Comparison of ENCODE assay signal across 15 cellular contexts in genomic region chr12:91948504-91948903, GRCh38.
DNase-seq lines count a peak whose midpoint lies in the region; ATAC-seq, FAIRE-seq and TF ChIP-seq lines count a peak whose summit lies in the region.
"Had no signal": no experiment of that assay in that cellular context is flagged by ENCODE, and none has a peak within 500 bp of the region (broad histone marks: within the 10 kb centered on the region; RNA-seq: fewer than 3 reads in every experiment).

No MANE protein-coding gene starts in this region.

- H3K4me1 ChIP-seq in endothelial cell of umbilical vein (ENCODE audit: control insufficient read depth, extremely low read depth, insufficient read depth, low read length) (peaks cover 4% of the 10 kb centered on the region), neural progenitor cell (no peaks in the 10 kb centered on the region)

- H3K9ac ChIP-seq in endothelial cell of umbilical vein (replicated peaks; ENCODE audit: extremely low read depth, insufficient read depth, low read length) (no peak overlapping the region), neural progenitor cell (no peak overlapping the region)

- no peak overlapping the region for H3K4me3 Mint-ChIP-seq in activated CD4-positive, alpha-beta T cell treated with anti-CD3 and anti-CD28 coated beads, Interleukin-2, amount 10 ng/mL, durations not matched to agents 24 days and 14 days
- H3K4me3 Mint-ChIP-seq in T-helper 17 cell (no peak overlapping the region), neural progenitor cell (no peak overlapping the region)
- no peak overlapping the region for H3K4me3 Mint-ChIP-seq in activated T-cell treated with anti-CD3 and anti-CD28 coated beads, Interleukin-2, amount 50 U/mL, for 4 hours

- peaks cover 3% of the 10 kb centered on the region for H3K9me3 Mint-ChIP-seq in activated CD4-positive, alpha-beta T cell treated with anti-CD3 and anti-CD28 coated beads, Interleukin-2, amount 10 ng/mL, durations not matched to agents 24 days and 14 days
- peaks cover 5% of the 10 kb centered on the region for H3K9me3 Mint-ChIP-seq in activated T-cell treated with anti-CD3 and anti-CD28 coated beads, Interleukin-2, amount 50 U/mL, for 4 hours
- H3K9me3 Mint-ChIP-seq in neural progenitor cell, result no peaks in the 10 kb centered on the region

- H3K27me3 ChIP-seq in endothelial cell of umbilical vein (ENCODE audit: control insufficient read depth in 2 of 2, insufficient read depth in 2 of 2, low read length in 2 of 2) (no peaks in the 10 kb centered on the region), neural progenitor cell (no peaks in the 10 kb centered on the region)

- peaks cover 3% of the 10 kb centered on the region for H3K4me1 Mint-ChIP-seq in activated CD4-positive, alpha-beta T cell treated with anti-CD3 and anti-CD28 coated beads, Interleukin-2, amount 10 ng/mL, durations not matched to agents 24 days and 14 days
- H3K4me1 Mint-ChIP-seq in T-helper 17 cell (peaks cover 5% of the 10 kb centered on the region), neural progenitor cell (no peaks in the 10 kb centered on the region)
- H3K4me1 Mint-ChIP-seq in activated T-cell treated with anti-CD3 and anti-CD28 coated beads, Interleukin-2, amount 50 U/mL, for 4 hours (ENCODE audit: low read depth), result peaks cover 24% of the 10 kb centered on the region

- H3K27ac ChIP-seq in endothelial cell of umbilical vein (ENCODE audit: insufficient read depth, low read depth, low read length), result no peak overlapping the region
- no peak overlapping the region for H3K27ac ChIP-seq in neural progenitor cell

- no peak overlapping the region for H3K4me2 ChIP-seq in endothelial cell of umbilical vein (ENCODE audit: insufficient read depth, low read length)
- no peak overlapping the region for H3K4me2 ChIP-seq in neural progenitor cell

- H3K27me3 Mint-ChIP-seq in activated CD4-positive, alpha-beta T cell treated with anti-CD3 and anti-CD28 coated beads, Interleukin-2, amount 10 ng/mL, durations not matched to agents 24 days and 14 days, result no peaks in the 10 kb centered on the region
- no peaks in the 10 kb centered on the region for H3K27me3 Mint-ChIP-seq in T-helper 17 cell
- no peaks in the 10 kb centered on the region for H3K27me3 Mint-ChIP-seq in activated T-cell treated with anti-CD3 and anti-CD28 coated beads, Interleukin-2, amount 50 U/mL, for 4 hours (ENCODE audit: low read depth)
- peaks cover 2% of the 10 kb centered on the region for H3K27me3 Mint-ChIP-seq in neural progenitor cell (ENCODE audit: insufficient read depth, low read depth)

- no peaks in the 10 kb centered on the region for H3K36me3 ChIP-seq in endothelial cell of umbilical vein (ENCODE audit: control insufficient read depth in 2 of 2, extremely low read depth in 1 of 2, insufficient read depth in 2 of 2, low read length in 2 of 2)
- H3K36me3 ChIP-seq in neural progenitor cell, result no peaks in the 10 kb centered on the region

- BruUV-seq in endothelial cell of umbilical vein (replicated peaks; lab: Mats Ljungman, UMichigan), result no TSS peak

- intact Hi-C loops in activated CD4-positive, alpha-beta T cell treated with anti-CD3 and anti-CD28 coated beads, Interleukin-2, amount 10 ng/mL, durations not matched to agents 24 days and 14 days (cut with micrococcal nuclease), result no loop called here
- intact Hi-C loops in endothelial cell of umbilical vein (cut with micrococcal nuclease), result no loop called here

- no peaks in the 10 kb centered on the region for H4K20me1 ChIP-seq in endothelial cell of umbilical vein (replicated peaks; ENCODE audit: control insufficient read depth, extremely low read depth, insufficient read depth, low read length)
- no peaks in the 10 kb centered on the region for H4K20me1 ChIP-seq in neural progenitor cell (ENCODE audit: low read depth)

- CTCF ChIA-PET in endothelial cell of umbilical vein (lab: Charles Lee), result interaction anchor here (1.0 kb wide), 1 partner anchor 137 kb away, joined by 3 read pairs; no protein-coding TSS in a partner anchor

- TF ChIP-seq CTCF in endothelial cell of umbilical vein (IDR thresholded peaks at IDR 0.05; ENCODE audit: extremely low read depth in 1 of 2, insufficient read depth in 1 of 2, low read depth in 1 of 2, low read length in 2 of 2) (no peak), neural progenitor cell (IDR thresholded peaks at IDR 0.05) (no peak)

- H3K4me3 ChIP-seq in endothelial cell of umbilical vein (replicated peaks in 1 of 3; ENCODE audit: insufficient read depth in 1 of 3, low read depth in 1 of 3, low read length in 3 of 3) (no peak overlapping the region), neural progenitor cell (no peak overlapping the region)

- H3K27ac Mint-ChIP-seq in activated CD4-positive, alpha-beta T cell treated with anti-CD3 and anti-CD28 coated beads, Interleukin-2, amount 10 ng/mL, durations not matched to agents 24 days and 14 days, result no peak overlapping the region
- peak overlapping the region; percentile 59 for H3K27ac Mint-ChIP-seq in T-helper 17 cell
- H3K27ac Mint-ChIP-seq in neural progenitor cell, result no peak overlapping the region

- peaks cover 1% of the 10 kb centered on the region for H3K36me3 Mint-ChIP-seq in activated CD4-positive, alpha-beta T cell treated with anti-CD3 and anti-CD28 coated beads, Interleukin-2, amount 10 ng/mL, durations not matched to agents 24 days and 14 days (ENCODE audit: low read depth)
- no peaks in the 10 kb centered on the region for H3K36me3 Mint-ChIP-seq in T-helper 17 cell (ENCODE audit: low read depth)
- H3K36me3 Mint-ChIP-seq in activated T-cell treated with anti-CD3 and anti-CD28 coated beads, Interleukin-2, amount 50 U/mL, for 4 hours (ENCODE audit: insufficient read depth), result peaks cover 2% of the 10 kb centered on the region
- H3K36me3 Mint-ChIP-seq in neural progenitor cell, result no peaks in the 10 kb centered on the region

- TF ChIP-seq POLR2A in endothelial cell of umbilical vein (IDR thresholded peaks at IDR 0.05; ENCODE audit: low read depth, low read length), result no peak

- POLR2A ChIA-PET in endothelial cell of umbilical vein (lab: Charles Lee), result no interaction called here

- H3K79me2 ChIP-seq in endothelial cell of umbilical vein (ENCODE audit: control insufficient read depth, insufficient read depth, low read length) (no peaks in the 10 kb centered on the region), neural progenitor cell (ENCODE audit: low read depth) (no peaks in the 10 kb centered on the region)

- peak; percentile 48 for FAIRE-seq in endothelial cell of umbilical vein (lab: Jason Lieb, UNC)
- FAIRE-seq: A204.1, RCC 7860 had no signal

- no peaks in the 10 kb centered on the region for H3F3A ChIP-seq in neural progenitor cell (ENCODE audit: low read depth)

- dilution Hi-C loops in endothelial cell of umbilical vein (cut with MboI; ENCODE audit: extremely low pct_ligation_motif_present, low sequenced_read_pairs), result no loop called here

- H2AFZ ChIP-seq in endothelial cell of umbilical vein (ENCODE audit: low read depth, low read length) (peak overlapping the region; percentile 90), neural progenitor cell (replicated peaks) (no peak overlapping the region)

- ATAC-seq in T-helper 17 cell (peak; percentile 57), left lobe of liver (no peak)
- ATAC-seq in activated T-cell treated with anti-CD3 and anti-CD28 coated beads, Interleukin-2, amount 50 U/mL, for 4 hours, result no peak

- no peaks in the 10 kb centered on the region for H3K9me1 ChIP-seq in endothelial cell of umbilical vein (replicated peaks; ENCODE audit: control insufficient read depth, extremely low read depth, insufficient read depth, low read length)

- no peaks in the 10 kb centered on the region for H3K9me3 ChIP-seq in T-helper 17 cell (ENCODE audit: control insufficient read depth, low read length, poor library complexity, severe bottlenecking)
- no peaks in the 10 kb centered on the region for H3K9me3 ChIP-seq in endothelial cell of umbilical vein (replicated peaks; ENCODE audit: control insufficient read depth, insufficient read depth, low read length)
- no peaks in the 10 kb centered on the region for H3K9me3 ChIP-seq in neural progenitor cell (ENCODE audit: low read depth)

- peak; percentile 59 for DNase-seq in activated CD4-positive, alpha-beta T cell treated with anti-CD3 and anti-CD28 coated beads, Interleukin-2, amount 10 ng/mL, durations not matched to agents 24 days and 14 days
- DNase-seq in activated CD4-positive, alpha-beta T cell treated with anti-CD3 and anti-CD28 coated beads, Interleukin-2, amount 50 U/mL, for 4 hours, result no peak
- DNase-seq in T-helper 17 cell, result no peak
- peak; percentile 83 for DNase-seq in endothelial cell of umbilical vein (ENCODE audit: low read depth, low spot score)
- DNase-seq in activated T-cell treated with anti-CD3 and anti-CD28 coated beads, Interleukin-2, amount 50 U/mL, for 4 hours, result no peak
- DNase-seq in left lobe of liver (ENCODE audit: low spot score), result no peak
- DNase-seq in stimulated activated CD4-positive, alpha-beta T cell treated with anti-CD3 and anti-CD28 coated beads, Interleukin-2, amount 100 ng/mL, for 24 hours, result no peak
- DNase-seq in neural progenitor cell (ENCODE audit: low spot score), result no peak
- DNase-seq: C1 segment of cervical spinal cord, GOT3, KG1, NCI-H187 treated with DMSO at 0.1 percent for 48 hours, SHP77 had no signal

TF ChIP-seq in endothelial cell of umbilical vein, 7 proteins besides CTCF, POLR2A, EP300 and RAD21:
- TF ChIP-seq MYC (IDR thresholded peaks at IDR 0.05; ENCODE audit: low read depth, low read length), result no peak
- TF ChIP-seq FOS (IDR thresholded peaks at IDR 0.05; ENCODE audit: borderline replicate concordance, insufficient read depth, low read length), result no peak
- TF ChIP-seq, protein P1, sequence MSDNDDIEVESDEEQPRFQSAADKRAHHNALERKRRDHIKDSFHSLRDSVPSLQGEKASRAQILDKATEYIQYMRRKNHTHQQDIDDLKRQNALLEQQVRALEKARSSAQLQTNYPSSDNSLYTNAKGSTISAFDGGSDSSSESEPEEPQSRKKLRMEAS (IDR thresholded peaks at IDR 0.05; ENCODE audit: insufficient read depth, insufficient read length), result no peak
- no peak for TF ChIP-seq GATA2 (IDR thresholded peaks at IDR 0.05; ENCODE audit: insufficient read depth, insufficient read length, low read depth, low read length)
- no peak for TF ChIP-seq POLR2AphosphoS5 (IDR thresholded peaks at IDR 0.05; ENCODE audit: insufficient read depth, low read depth, low read length)
- no peak for TF ChIP-seq JUN (IDR thresholded peaks at IDR 0.05; ENCODE audit: borderline replicate concordance, insufficient read depth, insufficient read length, low read depth)
- no peak for TF ChIP-seq EZH2 (IDR thresholded peaks at IDR 0.05; ENCODE audit: borderline replicate concordance, low read depth, low read length, severe bottlenecking)

Comparison
In these comparisons a context has a peak if more than half of its experiments do, and no peak if none do; other contexts are left out.
1. DNase-seq: peak in activated CD4-positive, alpha-beta T cell treated with anti-CD3 and anti-CD28 coated beads, Interleukin-2, amount 10 ng/mL, durations not matched to agents 24 days and 14 days (single experiment) and endothelial cell of umbilical vein (single experiment); none in activated CD4-positive, alpha-beta T cell treated with anti-CD3 and anti-CD28 coated beads, Interleukin-2, amount 50 U/mL, for 4 hours (0 of 2), T-helper 17 cell (0 of 3), activated T-cell treated with anti-CD3 and anti-CD28 coated beads, Interleukin-2, amount 50 U/mL, for 4 hours (single experiment), left lobe of liver (single experiment), stimulated activated CD4-positive, alpha-beta T cell treated with anti-CD3 and anti-CD28 coated beads, Interleukin-2, amount 100 ng/mL, for 24 hours (0 of 2) and neural progenitor cell (single experiment).